ENCODE assay signal across 1 cellular context in genomic region chr5:88691945-88692868, GRCh38.
TF ChIP-seq lines count a peak whose summit lies in the region.

No MANE protein-coding gene starts in this region.

TF ChIP-seq in H1, 55 proteins besides CTCF, POLR2A, EP300 and RAD21:
- TF ChIP-seq SP1 (IDR thresholded peaks at IDR 0.05; ENCODE audit: low read depth, low read length) (no peak), YY1 (IDR thresholded peaks at IDR 0.05; ENCODE audit: low read depth, low read length) (no peak), RNF2 (IDR thresholded peaks at IDR 0.05; ENCODE audit: borderline replicate concordance, low read depth, low read length, missing control alignments, poor library complexity, severe bottlenecking) (peak; percentile 92), NANOG (IDR thresholded peaks at IDR 0.05; ENCODE audit: insufficient read depth, low read depth, low read length, poor library complexity, severe bottlenecking) (no peak), SIRT6 (IDR thresholded peaks at IDR 0.05; ENCODE audit: low read length) (no peak), RXRA (IDR thresholded peaks at IDR 0.05; ENCODE audit: insufficient read depth, low read depth, low read length) (no peak), KDM4A (IDR thresholded peaks at IDR 0.05; ENCODE audit: low read depth, low read length, severe bottlenecking) (peak; percentile 44), CBX8 (IDR thresholded peaks at IDR 0.05; ENCODE audit: borderline replicate concordance, low read depth, low read length) (0 out of 2 replicates have a peak, but pooled peaks have one; percentile 27), RBBP5 (IDR thresholded peaks at IDR 0.05; ENCODE audit: borderline replicate concordance, low read depth, low read length) (0 out of 2 replicates have a peak, but pooled peaks have one; percentile 6), POLR2AphosphoS5 (IDR thresholded peaks at IDR 0.05; ENCODE audit: low read depth, low read length) (no peak), KDM1A (IDR thresholded peaks at IDR 0.05; ENCODE audit: borderline replicate concordance, low read length) (0 out of 2 replicates have a peak, but pooled peaks have one; percentile 48), CEBPB (IDR thresholded peaks at IDR 0.05; ENCODE audit: low read depth, low read length) (no peak), CHD7 (IDR thresholded peaks at IDR 0.05; ENCODE audit: insufficient replicate concordance, low read length) (no peak), CREB1 (IDR thresholded peaks at IDR 0.05) (no peak), SUZ12 (IDR thresholded peaks at IDR 0.05; ENCODE audit: low read length) (peak; percentile 99), MAFK (IDR thresholded peaks at IDR 0.05; ENCODE audit: low read depth, low read length) (no peak), EZH2 (IDR thresholded peaks at IDR 0.05; ENCODE audit: low read depth, low read length, severe bottlenecking) (peak; percentile 93), ZNF274 (IDR thresholded peaks at IDR 0.05; ENCODE audit: borderline replicate concordance, extremely low read depth, low read length) (no peak), HDAC2 (IDR thresholded peaks at IDR 0.05; ENCODE audit: borderline replicate concordance in 1 of 2, low read depth in 2 of 2, low read length in 2 of 2) (no peak), SP4 (IDR thresholded peaks at IDR 0.05; ENCODE audit: low read length) (no peak), PHF8 (conservative IDR thresholded peaks at IDR 0.05; ENCODE audit: low read depth, low read length) (no peak), TCF12 (IDR thresholded peaks at IDR 0.05; ENCODE audit: low read depth, low read length) (no peak), TAF7 (optimal IDR thresholded peaks at IDR 0.05; ENCODE audit: borderline replicate concordance, low read depth, low read length) (no peak), CTBP2 (IDR thresholded peaks at IDR 0.05; ENCODE audit: borderline replicate concordance, insufficient read depth, insufficient read length, low read length) (peak; percentile 92), BCL11A (IDR thresholded peaks at IDR 0.05; ENCODE audit: low read depth in 2 of 2, low read length in 2 of 2) (no peak), JUND (IDR thresholded peaks at IDR 0.05; ENCODE audit: low read length) (no peak), HDAC6 (IDR thresholded peaks at IDR 0.05; ENCODE audit: low read depth, low read length) (no peak), ASH2L (IDR thresholded peaks at IDR 0.05; ENCODE audit: low read length) (peak; percentile 52), GTF2F1 (IDR thresholded peaks at IDR 0.05; ENCODE audit: borderline replicate concordance, low read depth, low read length) (no peak), SAP30 (IDR thresholded peaks at IDR 0.05; ENCODE audit: insufficient read depth, insufficient replicate concordance, low read length) (no peak), CHD1 (IDR thresholded peaks at IDR 0.05; ENCODE audit: low read depth, low read length) (no peak)
- TF ChIP-seq, protein P1, sequence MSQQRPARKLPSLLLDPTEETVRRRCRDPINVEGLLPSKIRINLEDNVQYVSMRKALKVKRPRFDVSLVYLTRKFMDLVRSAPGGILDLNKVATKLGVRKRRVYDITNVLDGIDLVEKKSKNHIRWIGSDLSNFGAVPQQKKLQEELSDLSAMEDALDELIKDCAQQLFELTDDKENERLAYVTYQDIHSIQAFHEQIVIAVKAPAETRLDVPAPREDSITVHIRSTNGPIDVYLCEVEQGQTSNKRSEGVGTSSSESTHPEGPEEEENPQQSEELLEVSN (IDR thresholded peaks at IDR 0.05), result no peak
- TF ChIP-seq, protein P2, sequence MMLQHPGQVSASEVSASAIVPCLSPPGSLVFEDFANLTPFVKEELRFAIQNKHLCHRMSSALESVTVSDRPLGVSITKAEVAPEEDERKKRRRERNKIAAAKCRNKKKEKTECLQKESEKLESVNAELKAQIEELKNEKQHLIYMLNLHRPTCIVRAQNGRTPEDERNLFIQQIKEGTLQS (IDR thresholded peaks at IDR 0.05; ENCODE audit: insufficient read depth, low read depth, low read length), result no peak
- TF ChIP-seq, protein P3, sequence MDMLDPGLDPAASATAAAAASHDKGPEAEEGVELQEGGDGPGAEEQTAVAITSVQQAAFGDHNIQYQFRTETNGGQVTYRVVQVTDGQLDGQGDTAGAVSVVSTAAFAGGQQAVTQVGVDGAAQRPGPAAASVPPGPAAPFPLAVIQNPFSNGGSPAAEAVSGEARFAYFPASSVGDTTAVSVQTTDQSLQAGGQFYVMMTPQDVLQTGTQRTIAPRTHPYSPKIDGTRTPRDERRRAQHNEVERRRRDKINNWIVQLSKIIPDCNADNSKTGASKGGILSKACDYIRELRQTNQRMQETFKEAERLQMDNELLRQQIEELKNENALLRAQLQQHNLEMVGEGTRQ (IDR thresholded peaks at IDR 0.05; ENCODE audit: low read length), result no peak
